ENCODE assay signal across 15 cellular contexts in genomic region chr4:179007758-179008157, GRCh38.
DNase-seq lines count a peak whose midpoint lies in the region; TF ChIP-seq lines count a peak whose summit lies in the region.
"Had no signal": no experiment of that assay in that cellular context is flagged by ENCODE, and none has a peak within 500 bp of the region (broad histone marks: within the 10 kb centered on the region; RNA-seq: fewer than 3 reads in every experiment).

No MANE protein-coding gene starts in this region.

- H3K9ac ChIP-seq in NT2/D1 (ENCODE audit: insufficient read length, low read depth) (no peak overlapping the region), endodermal cell (ENCODE audit: extremely low read depth, low read length, poor library complexity, severe bottlenecking) (no peak overlapping the region)

- no peak overlapping the region for H3K4me3 ChIP-seq in NT2/D1 (ENCODE audit: insufficient read length, low read depth)
- H3K4me3 ChIP-seq in endodermal cell (ENCODE audit: low read length) = no peak overlapping the region

- no peak overlapping the region for H3K4me3 Mint-ChIP-seq in endodermal cell

- no peaks in the 10 kb centered on the region for H3K9me3 ChIP-seq in NT2/D1 (ENCODE audit: insufficient read depth, low read length)
- no peaks in the 10 kb centered on the region for H3K9me3 ChIP-seq in endodermal cell (ENCODE audit: control insufficient read depth, low read length)

- no peaks in the 10 kb centered on the region for H3K4me1 ChIP-seq in NT2/D1 (ENCODE audit: insufficient read depth, insufficient read length)
- H3K4me1 ChIP-seq in endodermal cell (ENCODE audit: control insufficient read depth, insufficient read depth, low read length) = peaks cover 16% of the 10 kb centered on the region

- H3K36me3 Mint-ChIP-seq in endodermal cell (ENCODE audit: low read depth) = no peaks in the 10 kb centered on the region

- no peaks in the 10 kb centered on the region for H3K9me3 Mint-ChIP-seq in endodermal cell

- H3K36me3 ChIP-seq in NT2/D1 (ENCODE audit: insufficient read depth, insufficient read length, low read length) (no peaks in the 10 kb centered on the region), endodermal cell (ENCODE audit: control insufficient read depth, insufficient read depth, low read length) (no peaks in the 10 kb centered on the region)

- H3K27ac Mint-ChIP-seq in endodermal cell = peak overlapping the region; percentile 8

- H3K4me1 Mint-ChIP-seq in endodermal cell = peaks cover 16% of the 10 kb centered on the region

- H3K27me3 ChIP-seq in NT2/D1 (ENCODE audit: insufficient read depth, insufficient read length) (no peaks in the 10 kb centered on the region), endodermal cell (ENCODE audit: control insufficient read depth, insufficient read depth, low read length, poor library complexity, severe bottlenecking) (no peaks in the 10 kb centered on the region)

- no peak overlapping the region for H3K27ac ChIP-seq in endodermal cell (ENCODE audit: low read depth, low read length)

- TF ChIP-seq CTCF in endodermal cell (conservative IDR thresholded peaks at IDR 0.05) = peak; percentile 62

- DNase-seq in SIG-M5 treated with dmso at 0.1 percent for 504 hours (lab: John Stamatoyannopoulos, UW; ENCODE audit: unreplicated experiment) = peak; percentile 5
- no peak for DNase-seq in SIG-M5 (lab: John Stamatoyannopoulos, UW)
- DNase-seq in NT2/D1 (ENCODE audit: low read depth, low spot score) = peak; percentile 5
- DNase-seq in endodermal cell = peak; percentile 66
- DNase-seq in activated CD8-positive, alpha-beta memory T cell treated with anti-CD3 and anti-CD28 coated beads, Interleukin-2, amount 50 U/mL, for 4 hours = no peak
- DNase-seq in DMS153 treated with DMSO at 0.1 percent for 48 hours (lab: John Stamatoyannopoulos, UW; ENCODE audit: unreplicated experiment) = no peak
- DNase-seq in AG08395 (ENCODE audit: low spot score) = no peak
- DNase-seq: C1 segment of cervical spinal cord, H7, NCI-H1105 treated with DMSO at 0.1 percent for 48 hours, NCI-H1694, NCI-H2081 treated with DMSO at 0.1 percent for 48 hours, NCI-H226, NCI-H524 treated with DMSO at 0.1 percent for 48 hours, SHP77 treated with DMSO at 0.1 percent for 48 hours had no signal

- H3K27me3 Mint-ChIP-seq in endodermal cell (ENCODE audit: insufficient read depth) = no peaks in the 10 kb centered on the region

Comparison
In these comparisons a context has a peak if more than half of its experiments do, and no peak if none do; other contexts are left out.
1. DNase-seq: peak in SIG-M5 treated with dmso at 0.1 percent for 504 hours (single experiment), NT2/D1 (single experiment) and endodermal cell (single experiment); none in SIG-M5 (single experiment), activated CD8-positive, alpha-beta memory T cell treated with anti-CD3 and anti-CD28 coated beads, Interleukin-2, amount 50 U/mL, for 4 hours (single experiment), DMS153 treated with DMSO at 0.1 percent for 48 hours (single experiment) and AG08395 (single experiment).